In genomic region chr22:46587067-46587471, GRCh38 we compare ENCODE assay signal across 10 cellular contexts. TPM values are rescaled to one million over a fixed set of nuclear protein-coding genes. Genes with fewer than 3 reads are reported as not detected.
DNase-seq lines count a peak whose midpoint lies in the region; ATAC-seq and TF ChIP-seq lines count a peak whose summit lies in the region.
"Had no signal": no experiment of that assay in that cellular context is flagged by ENCODE, and none has a peak within 500 bp of the region (broad histone marks: within the 10 kb centered on the region; RNA-seq: fewer than 3 reads in every experiment).

No MANE protein-coding gene starts in this region.

- no peaks in the 10 kb centered on the region for H3K36me3 ChIP-seq in Peyer's patch
- H3K36me3 ChIP-seq in naive thymus-derived CD4-positive, alpha-beta T cell (ENCODE audit: control insufficient read depth in 2 of 3, insufficient read depth in 3 of 3, low read length in 3 of 3), result no peaks in the 10 kb centered on the region

- H3K27me3 Mint-ChIP-seq in naive thymus-derived CD4-positive, alpha-beta T cell, result no peaks in the 10 kb centered on the region

- peak overlapping the region; percentile 13 to 83 (median 65) for H3K27ac ChIP-seq in Peyer's patch
- H3K27ac ChIP-seq in naive thymus-derived CD4-positive, alpha-beta T cell (ENCODE audit: low read depth, low read length), result no peak overlapping the region

- no peak for TF ChIP-seq CTCF in Peyer's patch (IDR thresholded peaks at IDR 0.05)

- H3K4me1 Mint-ChIP-seq in naive thymus-derived CD4-positive, alpha-beta T cell, result peaks cover 13 to 40% (median 16%) of the 10 kb centered on the region in 7 donors

- POLR2A ChIA-PET in naive thymus-derived CD4-positive, alpha-beta T cell (lab: Charles Lee), result no interaction called here

- CTCF ChIA-PET in naive thymus-derived CD4-positive, alpha-beta T cell (lab: Charles Lee), result no interaction called here

- no peaks in the 10 kb centered on the region for H3K9me3 ChIP-seq in Peyer's patch
- no peaks in the 10 kb centered on the region for H3K9me3 ChIP-seq in naive thymus-derived CD4-positive, alpha-beta T cell (ENCODE audit: control insufficient read depth in 2 of 3, low read length in 3 of 3)

- peak overlapping the region in 5 of 10 donors; percentile 27 to 82 (median 67) for H3K4me3 Mint-ChIP-seq in naive thymus-derived CD4-positive, alpha-beta T cell

- H3K4me3 ChIP-seq in Peyer's patch, result peak overlapping the region in 3 of 4 donors; percentile 19 to 41 (median 31)
- H3K4me3 ChIP-seq in naive thymus-derived CD4-positive, alpha-beta T cell (ENCODE audit: low read length), result no peak overlapping the region

- TF ChIP-seq POLR2A in Peyer's patch (IDR thresholded peaks at IDR 0.05), result no peak

- peak in 2 of 3 donors; percentile 70 to 75 for DNase-seq in Peyer's patch
- DNase-seq in naive thymus-derived CD4-positive, alpha-beta T cell, result no peak
- DNase-seq in COR-L47 (lab: John Stamatoyannopoulos, UW), result no peak
- no peak for DNase-seq in inferior parietal cortex (ENCODE audit: extremely low spot score)
- DNase-seq in islet precursor cell, result no peak
- DNase-seq: hypothalamus, SHP77 had no signal

- peak overlapping the region in 5 of 9 donors; percentile 21 to 83 (median 48) for H3K27ac Mint-ChIP-seq in naive thymus-derived CD4-positive, alpha-beta T cell

- H3K36me3 Mint-ChIP-seq in naive thymus-derived CD4-positive, alpha-beta T cell, result no peaks in the 10 kb centered on the region

- no peaks in the 10 kb centered on the region for H3K9me3 Mint-ChIP-seq in naive thymus-derived CD4-positive, alpha-beta T cell

- H3K27me3 ChIP-seq in Peyer's patch, result no peaks in the 10 kb centered on the region
- H3K27me3 ChIP-seq in naive thymus-derived CD4-positive, alpha-beta T cell (ENCODE audit: control insufficient read depth in 2 of 2, insufficient read depth in 2 of 2, low read length in 2 of 2), result no peaks in the 10 kb centered on the region

- ATAC-seq in GM18499 (IDR thresholded peaks at IDR 0.05; ENCODE audit: insufficient read depth, unreplicated experiment), result peak; percentile 16
- peak; percentile 36 for ATAC-seq in GM21526 (IDR thresholded peaks at IDR 0.05; ENCODE audit: low FRiP score, unreplicated experiment)
- peak; percentile 45 for ATAC-seq in naive thymus-derived CD4-positive, alpha-beta T cell
- no peak for ATAC-seq in HG02588 (IDR thresholded peaks at IDR 0.05; ENCODE audit: unreplicated experiment)

- intact Hi-C loops in naive thymus-derived CD4-positive, alpha-beta T cell (cut with micrococcal nuclease), result no loop called here

- H3K4me1 ChIP-seq in Peyer's patch, result peaks cover 7 to 64% (median 22%) of the 10 kb centered on the region in 4 donors
- peaks cover 11 to 13% of the 10 kb centered on the region in 2 donors for H3K4me1 ChIP-seq in naive thymus-derived CD4-positive, alpha-beta T cell (ENCODE audit: control insufficient read depth in 2 of 2, insufficient read depth in 2 of 2, low read length in 2 of 2)

RNA-seq across cellular contexts. Expression of gene GRAMD4, which starts 33.1 kb away (rescaled TPM):
- total RNA-seq in Peyer's patch, result 100 to 1,000 TPM in 3 of 4 donors, 10 to 100 TPM in 1; 98.2 to 428 (median 422) TPM
- total RNA-seq in naive thymus-derived CD4-positive, alpha-beta T cell, result 10 to 100 TPM; 13.9 to 48.5 (median 15.6) TPM
- polyA plus RNA-seq in naive thymus-derived CD4-positive, alpha-beta T cell, result 1 to 10 TPM; 2.1 to 2.8 TPM

RNA-seq across cellular contexts. Expression of gene CELSR1, which starts 49.6 kb away (rescaled TPM):
- 10 to 100 TPM in 1 of 4 donors, 1 to 10 TPM in 3; 1.1 to 22.3 (median 1.5) TPM for total RNA-seq in Peyer's patch
- 1 to 10 TPM in 2 of 5 experiments, under 1 TPM in 3; 0.36 to 4.7 (median 0.97) TPM for total RNA-seq in naive thymus-derived CD4-positive, alpha-beta T cell
- 1 to 10 TPM in 1 of 2 donors, under 1 TPM in 1; 0.45 to 1.1 TPM for polyA plus RNA-seq in naive thymus-derived CD4-positive, alpha-beta T cell

Comparison
In these comparisons a context has a peak if more than half of its experiments do, and no peak if none do; other contexts are left out.
1. DNase-seq: peak in Peyer's patch (2 of 3); none in naive thymus-derived CD4-positive, alpha-beta T cell (0 of 9), COR-L47 (single experiment), inferior parietal cortex (single experiment) and islet precursor cell (single experiment).